ENCODE assay signal across 15 cellular contexts in genomic region chr11:117554601-117555333, GRCh38.
"Had no signal": no experiment of that assay in that cellular context is flagged by ENCODE, and none has a peak within 500 bp of the region (broad histone marks: within the 10 kb centered on the region; RNA-seq: fewer than 3 reads in every experiment).

No MANE protein-coding gene starts in this region.

- H3K9me3 ChIP-seq: gastrocnemius medialis, heart right ventricle, neutrophil, tibial artery had no signal

- H3K36me3 ChIP-seq: gastrocnemius medialis, heart right ventricle, neutrophil, tibial artery had no signal

- H3K4me1 ChIP-seq: gastrocnemius medialis, heart right ventricle, parathyroid adenoma, tibial artery had no signal

- H3K27ac ChIP-seq: epithelial cell of prostate, gastrocnemius medialis, heart right ventricle, neutrophil, parathyroid adenoma, tibial artery had no signal

- H3K4me3 ChIP-seq: gastrocnemius medialis, heart right ventricle, lung, tibial artery had no signal

- DNase-seq: activated CD4-positive, alpha-beta T cell treated with anti-CD3 and anti-CD28 coated beads, Interleukin-2, amount 50 U/mL, for 1 hour; activated CD4-positive, CD25-positive, alpha-beta regulatory T cell; activated CD8-positive, alpha-beta memory T cell treated with anti-CD3 and anti-CD28 coated beads for 24 hours; activated naive CD8-positive, alpha-beta T cell treated with anti-CD3 and anti-CD28 coated beads, Interleukin-2, amount 10 ng/mL, durations not matched to agents 7 days and 5 days; effector memory CD8-positive, alpha-beta T cell; gastrocnemius medialis; heart right ventricle; left cardiac atrium; naive thymus-derived CD4-positive, alpha-beta T cell; tibial artery had no signal

- ATAC-seq: effector memory CD8-positive, alpha-beta T cell; gastrocnemius medialis; heart right ventricle; left cardiac atrium; naive thymus-derived CD4-positive, alpha-beta T cell; stimulated activated memory B cell treated with anti-CD40 and anti-IgM and Interleukin-4, amounts not matched to agents 10 μg/mL and 1 μg/mL and 100 μg/mL, for 72 hours had no signal
